19 cellular contexts compared by ENCODE assay signal in genomic region chr9:126834672-126835071, GRCh38.
"Had no signal": no experiment of that assay in that cellular context is flagged by ENCODE, and none has a peak within 500 bp of the region (broad histone marks: within the 10 kb centered on the region; RNA-seq: fewer than 3 reads in every experiment).

No MANE protein-coding gene starts in this region.

- H3K4me3 Mint-ChIP-seq: activated CD4-positive, alpha-beta T cell treated with anti-CD3 and anti-CD28 coated beads for 36 hours; activated naive CD4-positive, alpha-beta T cell treated with anti-CD3 and anti-CD28 coated beads, Interleukin-2, amount 10 ng/mL, durations not matched to agents 7 days and 5 days; activated T-cell treated with anti-CD3 and anti-CD28 coated beads, Interleukin-2, amount 50 U/mL, for 24 hours; endodermal cell; stimulated activated memory B cell treated with anti-CD40 and anti-IgM and Interleukin-4, amounts not matched to agents 10 μg/mL and 1 μg/mL and 100 μg/mL, for 72 hours; WTC11 had no signal

- H3K27ac Mint-ChIP-seq: activated CD4-positive, alpha-beta T cell treated with anti-CD3 and anti-CD28 coated beads for 36 hours; activated naive CD4-positive, alpha-beta T cell treated with anti-CD3 and anti-CD28 coated beads, Interleukin-2, amount 10 ng/mL, durations not matched to agents 7 days and 5 days; activated T-cell treated with anti-CD3 and anti-CD28 coated beads, Interleukin-2, amount 50 U/mL, for 24 hours; endodermal cell; stimulated activated memory B cell treated with anti-CD40 and anti-IgM and Interleukin-4, amounts not matched to agents 10 μg/mL and 1 μg/mL and 100 μg/mL, for 72 hours; WTC11 had no signal

- H3K36me3 ChIP-seq: ovary had no signal

- DNase-seq: activated CD4-positive, alpha-beta T cell treated with anti-CD3 and anti-CD28 coated beads for 36 hours; activated CD4-positive, alpha-beta T cell treated with anti-CD3 and anti-CD28 coated beads, Interleukin-2, amount 50 U/mL, for 48 hours; activated effector memory CD4-positive, alpha-beta T cell treated with Interleukin-2 at 50 U/mL for 16 hours; activated naive CD4-positive, alpha-beta T cell treated with anti-CD3 and anti-CD28 coated beads, Interleukin-2, amount 10 ng/mL, durations not matched to agents 7 days and 5 days; activated T-cell treated with anti-CD3 and anti-CD28 coated beads, Interleukin-2, amount 50 U/mL, for 24 hours; adrenal gland; endodermal cell; foreskin fibroblast; glutamatergic neuron; hippocampal formation; ovary; SK-N-SH; stimulated activated CD4-positive, alpha-beta T cell treated with anti-CD3 and anti-CD28 coated beads, Interleukin-4, amount 100 ng/mL, for 24 hours; tibial artery had no signal

- ATAC-seq: activated CD4-positive, alpha-beta T cell treated with anti-CD3 and anti-CD28 coated beads for 36 hours; sciatic nerve; stimulated activated memory B cell treated with anti-CD40 and anti-IgM and Interleukin-4, amounts not matched to agents 10 μg/mL and 1 μg/mL and 100 μg/mL, for 72 hours; WTC11 had no signal

- H3K4me1 Mint-ChIP-seq: endodermal cell had no signal

- H3K27ac ChIP-seq: adrenal gland, cardiac muscle cell, epithelial cell of prostate, ovary, tibial artery had no signal

- H3K4me3 ChIP-seq: adrenal gland, cardiac muscle cell, ovary, tibial artery had no signal

- H3K9me3 Mint-ChIP-seq: activated naive CD4-positive, alpha-beta T cell treated with anti-CD3 and anti-CD28 coated beads, Interleukin-2, amount 10 ng/mL, durations not matched to agents 7 days and 5 days; activated T-cell treated with anti-CD3 and anti-CD28 coated beads, Interleukin-2, amount 50 U/mL, for 24 hours; endodermal cell; stimulated activated memory B cell treated with anti-CD40 and anti-IgM and Interleukin-4, amounts not matched to agents 10 μg/mL and 1 μg/mL and 100 μg/mL, for 72 hours; WTC11 had no signal

- H3K9me3 ChIP-seq: adrenal gland, ovary, SK-N-SH, tibial artery had no signal

- H3K27me3 ChIP-seq: adrenal gland, cardiac muscle cell, ovary, tibial artery had no signal

- H3K4me1 ChIP-seq: tibial artery had no signal

- H3K27me3 Mint-ChIP-seq: activated CD4-positive, alpha-beta T cell treated with anti-CD3 and anti-CD28 coated beads for 36 hours; activated naive CD4-positive, alpha-beta T cell treated with anti-CD3 and anti-CD28 coated beads, Interleukin-2, amount 10 ng/mL, durations not matched to agents 7 days and 5 days; activated T-cell treated with anti-CD3 and anti-CD28 coated beads, Interleukin-2, amount 50 U/mL, for 24 hours; stimulated activated memory B cell treated with anti-CD40 and anti-IgM and Interleukin-4, amounts not matched to agents 10 μg/mL and 1 μg/mL and 100 μg/mL, for 72 hours had no signal
